In the genomic region with DNA sequence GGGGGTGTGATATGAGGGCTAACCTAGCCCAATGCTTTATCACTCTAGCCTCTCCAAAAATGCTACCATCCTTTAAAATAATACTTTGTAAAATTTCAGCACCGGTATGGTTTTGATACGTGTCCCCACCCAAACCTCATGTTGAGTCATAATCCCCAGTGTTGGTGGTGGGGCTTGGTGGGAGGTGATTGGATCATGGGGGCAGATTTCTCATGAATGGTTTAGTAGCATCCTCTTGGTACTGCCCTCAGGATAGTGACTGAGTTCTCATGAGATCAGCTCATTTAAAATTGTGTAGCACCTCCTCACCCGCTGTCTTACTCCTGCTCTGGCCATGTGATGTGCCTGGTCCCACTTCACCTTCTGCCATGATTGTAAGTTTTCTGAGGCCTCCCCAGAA, we compare ENCODE assay signal across 15 cellular contexts. TPM values are rescaled to one million over a fixed set of nuclear protein-coding genes. Genes with fewer than 3 reads are reported as not detected.
DNase-seq lines count a peak whose midpoint lies in the region; ATAC-seq and TF ChIP-seq lines count a peak whose summit lies in the region.
"Had no signal": no experiment of that assay in that cellular context is flagged by ENCODE, and none has a peak within 500 bp of the region (broad histone marks: within the 10 kb centered on the region; RNA-seq: fewer than 3 reads in every experiment).

No MANE protein-coding gene starts in this region.

- H3K4me3 Mint-ChIP-seq in activated CD8-positive, alpha-beta T cell treated with anti-CD3 and anti-CD28 coated beads for 36 hours = no peak overlapping the region
- no peak overlapping the region for H3K4me3 Mint-ChIP-seq in activated CD8-positive, alpha-beta T cell treated with anti-CD3 and anti-CD28 coated beads, Interleukin-2, amount 10 ng/mL, durations not matched to agents 7 days and 5 days
- H3K4me3 Mint-ChIP-seq in activated naive CD8-positive, alpha-beta T cell treated with anti-CD3 and anti-CD28 coated beads, Interleukin-2, amount 50 U/mL, for 24 hours = no peak overlapping the region
- H3K4me3 Mint-ChIP-seq in stimulated activated naive CD8-positive, alpha-beta T cell treated with anti-CD3 and anti-CD28 coated beads, Interleukin-15, Interleukin-2, amounts not matched to agents 100 ng/mL and 50 ng/mL, for 24 hours = no peak overlapping the region
- H3K4me3 Mint-ChIP-seq: CD4-positive, alpha-beta T cell; HFFc6 had no signal

- TF ChIP-seq POLR2A in spleen (IDR thresholded peaks at IDR 0.05) = no peak

- WGBS in spleen, 5 donors = 91 to 95% (median 94%) methylated on average over 3 of the region's 3 CpGs

- H3K4me1 Mint-ChIP-seq in activated CD8-positive, alpha-beta T cell treated with anti-CD3 and anti-CD28 coated beads for 36 hours (ENCODE audit: low read depth) = peaks cover 7% of the 10 kb centered on the region
- H3K4me1 Mint-ChIP-seq in activated CD8-positive, alpha-beta T cell treated with anti-CD3 and anti-CD28 coated beads, Interleukin-2, amount 10 ng/mL, durations not matched to agents 7 days and 5 days (ENCODE audit: low read depth) = peaks cover 1% of the 10 kb centered on the region
- peaks cover 7% of the 10 kb centered on the region for H3K4me1 Mint-ChIP-seq in activated naive CD8-positive, alpha-beta T cell treated with anti-CD3 and anti-CD28 coated beads, Interleukin-2, amount 50 U/mL, for 24 hours
- H3K4me1 Mint-ChIP-seq in stimulated activated naive CD8-positive, alpha-beta T cell treated with anti-CD3 and anti-CD28 coated beads, Interleukin-15, Interleukin-2, amounts not matched to agents 100 ng/mL and 50 ng/mL, for 24 hours (ENCODE audit: low read depth) = peaks cover 9% of the 10 kb centered on the region

- H3K4me1 ChIP-seq in spleen = peaks cover 0 to under 1% (median 0%) of the 10 kb centered on the region in 6 donors

- CTCF ChIA-PET in activated CD8-positive, alpha-beta T cell treated with anti-CD3 and anti-CD28 coated beads for 36 hours (lab: Charles Lee) = interaction anchor here (1.0 to 1.5 kb wide), 2 partner anchors 14 to 33 kb away, joined by 3 read pairs; no protein-coding TSS in a partner anchor
- CTCF ChIA-PET in activated CD8-positive, alpha-beta T cell treated with anti-CD3 and anti-CD28 coated beads, Interleukin-2, amount 10 ng/mL, durations not matched to agents 7 days and 5 days (lab: Charles Lee) = no interaction called here

- DNase-seq in activated CD8-positive, alpha-beta T cell treated with anti-CD3 and anti-CD28 coated beads for 36 hours = peak; percentile 54
- DNase-seq in activated CD8-positive, alpha-beta T cell treated with anti-CD3 and anti-CD28 coated beads, Interleukin-2, amount 10 ng/mL, durations not matched to agents 7 days and 5 days = no peak
- peak; percentile 10 for DNase-seq in stimulated activated CD4-positive, alpha-beta T cell treated with anti-CD3 and anti-CD28 coated beads, Interleukin-4, amount 100 ng/mL, for 24 hours
- DNase-seq in stimulated activated CD4-positive, alpha-beta T cell treated with anti-CD3 and anti-CD28 coated beads, Interleukin-2, amount 100 ng/mL, for 48 hours = no peak
- DNase-seq in activated naive CD8-positive, alpha-beta T cell treated with anti-CD3 and anti-CD28 coated beads, Interleukin-2, amount 50 U/mL, for 24 hours = peak; percentile 33
- no peak for DNase-seq in NCI-H2227 treated with DMSO at 0.1 percent for 48 hours (lab: John Stamatoyannopoulos, UW)
- DNase-seq in spleen = no peak
- DNase-seq: ACHN; Calu3; CD4-positive, alpha-beta T cell; DMS 273 treated with DMSO at 0.1 percent for 48 hours; HCEC 1CT; HFFc6 had no signal

- no peaks in the 10 kb centered on the region for H3K36me3 ChIP-seq in spleen
- H3K36me3 ChIP-seq: BLaER1 treated with 17β-estradiol and CSF1 and Interleukin-3, amounts not matched to agents 10 nM and 100 nM had no signal

- intact Hi-C loops in activated CD8-positive, alpha-beta T cell treated with anti-CD3 and anti-CD28 coated beads for 36 hours (cut with micrococcal nuclease) = no loop called here
- intact Hi-C loops in spleen (cut with DNase I; ENCODE audit: low total_unique reads) = no loop called here

- H3K4me3 ChIP-seq in spleen = no peak overlapping the region
- H3K4me3 ChIP-seq: BLaER1 treated with 17β-estradiol and CSF1 and Interleukin-3, amounts not matched to agents 10 nM and 100 nM had no signal

- POLR2A ChIA-PET in activated CD8-positive, alpha-beta T cell treated with anti-CD3 and anti-CD28 coated beads for 36 hours (lab: Charles Lee) = no interaction called here
- POLR2A ChIA-PET in activated CD8-positive, alpha-beta T cell treated with anti-CD3 and anti-CD28 coated beads, Interleukin-2, amount 10 ng/mL, durations not matched to agents 7 days and 5 days (lab: Charles Lee) = no interaction called here

- no peak for TF ChIP-seq CTCF in activated CD8-positive, alpha-beta T cell treated with anti-CD3 and anti-CD28 coated beads for 36 hours (IDR thresholded peaks at IDR 0.05)
- TF ChIP-seq CTCF in spleen (IDR thresholded peaks at IDR 0.05 in 8 of 11, conservative IDR thresholded peaks at IDR 0.05 in 3 of 11) = no peak

- no peak overlapping the region for H3K27ac Mint-ChIP-seq in activated CD8-positive, alpha-beta T cell treated with anti-CD3 and anti-CD28 coated beads for 36 hours
- H3K27ac Mint-ChIP-seq in activated CD8-positive, alpha-beta T cell treated with anti-CD3 and anti-CD28 coated beads, Interleukin-2, amount 10 ng/mL, durations not matched to agents 7 days and 5 days = no peak overlapping the region
- no peak overlapping the region for H3K27ac Mint-ChIP-seq in activated naive CD8-positive, alpha-beta T cell treated with anti-CD3 and anti-CD28 coated beads, Interleukin-2, amount 50 U/mL, for 24 hours
- H3K27ac Mint-ChIP-seq in stimulated activated naive CD8-positive, alpha-beta T cell treated with anti-CD3 and anti-CD28 coated beads, Interleukin-15, Interleukin-2, amounts not matched to agents 100 ng/mL and 50 ng/mL, for 24 hours = peak overlapping the region; percentile 27
- H3K27ac Mint-ChIP-seq: CD4-positive, alpha-beta T cell; HFFc6 had no signal

- peaks cover 5% of the 10 kb centered on the region for H3K27me3 Mint-ChIP-seq in activated CD8-positive, alpha-beta T cell treated with anti-CD3 and anti-CD28 coated beads for 36 hours
- H3K27me3 Mint-ChIP-seq in activated CD8-positive, alpha-beta T cell treated with anti-CD3 and anti-CD28 coated beads, Interleukin-2, amount 10 ng/mL, durations not matched to agents 7 days and 5 days (ENCODE audit: low read depth) = peaks cover 12% of the 10 kb centered on the region
- peaks cover 2% of the 10 kb centered on the region for H3K27me3 Mint-ChIP-seq in activated naive CD8-positive, alpha-beta T cell treated with anti-CD3 and anti-CD28 coated beads, Interleukin-2, amount 50 U/mL, for 24 hours
- no peaks in the 10 kb centered on the region for H3K27me3 Mint-ChIP-seq in stimulated activated naive CD8-positive, alpha-beta T cell treated with anti-CD3 and anti-CD28 coated beads, Interleukin-15, Interleukin-2, amounts not matched to agents 100 ng/mL and 50 ng/mL, for 24 hours
- H3K27me3 Mint-ChIP-seq: CD4-positive, alpha-beta T cell had no signal

- no peaks in the 10 kb centered on the region for H3K9me3 Mint-ChIP-seq in activated CD8-positive, alpha-beta T cell treated with anti-CD3 and anti-CD28 coated beads for 36 hours
- H3K9me3 Mint-ChIP-seq in activated CD8-positive, alpha-beta T cell treated with anti-CD3 and anti-CD28 coated beads, Interleukin-2, amount 10 ng/mL, durations not matched to agents 7 days and 5 days (ENCODE audit: insufficient read depth) = no peaks in the 10 kb centered on the region
- H3K9me3 Mint-ChIP-seq in activated naive CD8-positive, alpha-beta T cell treated with anti-CD3 and anti-CD28 coated beads, Interleukin-2, amount 50 U/mL, for 24 hours = no peaks in the 10 kb centered on the region
- no peaks in the 10 kb centered on the region for H3K9me3 Mint-ChIP-seq in stimulated activated naive CD8-positive, alpha-beta T cell treated with anti-CD3 and anti-CD28 coated beads, Interleukin-15, Interleukin-2, amounts not matched to agents 100 ng/mL and 50 ng/mL, for 24 hours
- H3K9me3 Mint-ChIP-seq: CD4-positive, alpha-beta T cell; HFFc6 had no signal

- H3K36me3 Mint-ChIP-seq in activated CD8-positive, alpha-beta T cell treated with anti-CD3 and anti-CD28 coated beads for 36 hours (ENCODE audit: low read depth) = no peaks in the 10 kb centered on the region
- H3K36me3 Mint-ChIP-seq in activated CD8-positive, alpha-beta T cell treated with anti-CD3 and anti-CD28 coated beads, Interleukin-2, amount 10 ng/mL, durations not matched to agents 7 days and 5 days (ENCODE audit: low read depth) = no peaks in the 10 kb centered on the region
- H3K36me3 Mint-ChIP-seq in activated naive CD8-positive, alpha-beta T cell treated with anti-CD3 and anti-CD28 coated beads, Interleukin-2, amount 50 U/mL, for 24 hours (ENCODE audit: low read depth) = no peaks in the 10 kb centered on the region
- H3K36me3 Mint-ChIP-seq in stimulated activated naive CD8-positive, alpha-beta T cell treated with anti-CD3 and anti-CD28 coated beads, Interleukin-15, Interleukin-2, amounts not matched to agents 100 ng/mL and 50 ng/mL, for 24 hours (ENCODE audit: low read depth) = no peaks in the 10 kb centered on the region

- no peak overlapping the region for H3K27ac ChIP-seq in spleen
- H3K27ac ChIP-seq: BLaER1 treated with 17β-estradiol and CSF1 and Interleukin-3, amounts not matched to agents 10 nM and 100 nM had no signal

- no peaks in the 10 kb centered on the region for H3K27me3 ChIP-seq in spleen (replicated peaks in 1 of 7)
- H3K27me3 ChIP-seq: BLaER1 treated with 17β-estradiol and CSF1 and Interleukin-3, amounts not matched to agents 10 nM and 100 nM had no signal

- H3K9me3 ChIP-seq in spleen = no peaks in the 10 kb centered on the region
- H3K9me3 ChIP-seq: BLaER1 treated with 17β-estradiol and CSF1 and Interleukin-3, amounts not matched to agents 10 nM and 100 nM had no signal

- ATAC-seq in activated CD8-positive, alpha-beta T cell treated with anti-CD3 and anti-CD28 coated beads for 36 hours = peak; percentile 80
- no peak for ATAC-seq in activated CD8-positive, alpha-beta T cell treated with anti-CD3 and anti-CD28 coated beads, Interleukin-2, amount 10 ng/mL, durations not matched to agents 7 days and 5 days
- peak; percentile 90 for ATAC-seq in activated naive CD8-positive, alpha-beta T cell treated with anti-CD3 and anti-CD28 coated beads, Interleukin-2, amount 50 U/mL, for 24 hours

RNA-seq across cellular contexts. Expression of gene ANKH, which starts 35.0 kb away (rescaled TPM):
- total RNA-seq in activated CD8-positive, alpha-beta T cell treated with anti-CD3 and anti-CD28 coated beads for 36 hours = 10 to 100 TPM; 85.4 to 87.2 TPM
- 10 to 100 TPM; 32.1 to 36.0 TPM for total RNA-seq in activated CD8-positive, alpha-beta T cell treated with anti-CD3 and anti-CD28 coated beads, Interleukin-2, amount 10 ng/mL, durations not matched to agents 7 days and 5 days
- 10 to 100 TPM; 33.5 to 87.3 (median 60.3) TPM for total RNA-seq in spleen
- polyA plus RNA-seq in spleen = 10 to 100 TPM in 1 of 3 donors, 1 to 10 TPM in 2; 9.0 to 12.1 (median 9.8) TPM

Comparison
In these comparisons a context has a peak if more than half of its experiments do, and no peak if none do; other contexts are left out.
1. DNase-seq: peak in activated CD8-positive, alpha-beta T cell treated with anti-CD3 and anti-CD28 coated beads for 36 hours (single experiment), stimulated activated CD4-positive, alpha-beta T cell treated with anti-CD3 and anti-CD28 coated beads, Interleukin-4, amount 100 ng/mL, for 24 hours (single experiment) and activated naive CD8-positive, alpha-beta T cell treated with anti-CD3 and anti-CD28 coated beads, Interleukin-2, amount 50 U/mL, for 24 hours (single experiment); none in activated CD8-positive, alpha-beta T cell treated with anti-CD3 and anti-CD28 coated beads, Interleukin-2, amount 10 ng/mL, durations not matched to agents 7 days and 5 days (single experiment), stimulated activated CD4-positive, alpha-beta T cell treated with anti-CD3 and anti-CD28 coated beads, Interleukin-2, amount 100 ng/mL, for 48 hours (0 of 2), NCI-H2227 treated with DMSO at 0.1 percent for 48 hours (single experiment) and spleen (single experiment).